Comparison of ENCODE assay signal across 9 cellular contexts in genomic region chr19:35114656-35115537, GRCh38. TPM values are rescaled to one million over a fixed set of nuclear protein-coding genes. Genes with fewer than 3 reads are reported as not detected.
DNase-seq lines count a peak whose midpoint lies in the region; ATAC-seq lines count a peak whose summit lies in the region.
"Had no signal": no experiment of that assay in that cellular context is flagged by ENCODE, and none has a peak within 500 bp of the region (broad histone marks: within the 10 kb centered on the region; RNA-seq: fewer than 3 reads in every experiment).

No MANE protein-coding gene starts in this region.

- no peaks in the 10 kb centered on the region for H3K9me2 ChIP-seq in Karpas-422 (replicated peaks; ENCODE audit: insufficient read depth, low read length)

- no peak overlapping the region for H3K4me2 ChIP-seq in Karpas-422 (ENCODE audit: low read depth, low read length, poor library complexity, severe bottlenecking)

- no peaks in the 10 kb centered on the region for H3K36me3 ChIP-seq in Karpas-422 (ENCODE audit: insufficient read depth, low read length)

- 0 out of 2 replicates have a peak, but pooled peaks cover 3% of the 10 kb centered on the region for H3K4me1 ChIP-seq in Karpas-422 (ENCODE audit: low read length)

- no peak overlapping the region for H3K4me3 Mint-ChIP-seq in central memory CD8-positive, alpha-beta T cell
- H3K4me3 Mint-ChIP-seq: activated naive CD8-positive, alpha-beta T cell had no signal

- ATAC-seq in central memory CD8-positive, alpha-beta T cell (replicated peaks; ENCODE audit: extremely low read depth, poor library complexity, severe bottlenecking) = peak; percentile 52
- ATAC-seq in GM18867 (IDR thresholded peaks at IDR 0.05; ENCODE audit: unreplicated experiment) = no peak

- peaks cover 8% of the 10 kb centered on the region for H3K4me1 Mint-ChIP-seq in central memory CD8-positive, alpha-beta T cell

- no peaks in the 10 kb centered on the region for H3K27me3 ChIP-seq in Karpas-422 (ENCODE audit: low read length)

- H3K9me3 ChIP-seq in Karpas-422 (ENCODE audit: low read length) = no peaks in the 10 kb centered on the region

- H3K9me3 Mint-ChIP-seq in central memory CD8-positive, alpha-beta T cell = no peaks in the 10 kb centered on the region

- H3K27me3 Mint-ChIP-seq in central memory CD8-positive, alpha-beta T cell = peaks cover 10% of the 10 kb centered on the region

- DNase-seq in DMS53 (lab: John Stamatoyannopoulos, UW) (peak; percentile 68), Karpas-422 (peak; percentile 85), inferior parietal cortex (ENCODE audit: extremely low spot score) (peak; percentile 85), smooth muscle cell of the brain vasculature (ENCODE audit: low read depth, low spot score) (peak; percentile 31), NCI-H128 (lab: John Stamatoyannopoulos, UW; ENCODE audit: unreplicated experiment) (no peak)
- DNase-seq in activated CD4-positive, CD25-positive, alpha-beta regulatory T cell treated with anti-CD3 and anti-CD28 coated beads, Interleukin-2, amount 50 U/mL, for 16 hours (ENCODE audit: low read depth, low spot score) = peak; percentile 29
- peak; percentile 52 to 63 for DNase-seq in central memory CD8-positive, alpha-beta T cell (ENCODE audit: low spot score in 2 of 2)

- no peaks in the 10 kb centered on the region for H3K79me2 ChIP-seq in Karpas-422 (ENCODE audit: low read length)

- H2AFZ ChIP-seq in Karpas-422 (ENCODE audit: low read length) = no peak overlapping the region

- H3K4me3 ChIP-seq in Karpas-422 (ENCODE audit: low read length) = no peak overlapping the region

- no peaks in the 10 kb centered on the region for H4K20me1 ChIP-seq in Karpas-422 (ENCODE audit: insufficient read depth, low read depth, low read length)

- no peak overlapping the region for H3K9ac ChIP-seq in Karpas-422 (ENCODE audit: low read length)

- no peaks in the 10 kb centered on the region for H3K36me3 Mint-ChIP-seq in central memory CD8-positive, alpha-beta T cell (ENCODE audit: insufficient read depth)
- H3K36me3 Mint-ChIP-seq: activated naive CD8-positive, alpha-beta T cell had no signal

- no peak overlapping the region for H3K27ac Mint-ChIP-seq in central memory CD8-positive, alpha-beta T cell (ENCODE audit: low read depth)

- H3K27ac ChIP-seq in Karpas-422 (ENCODE audit: low read length) = no peak overlapping the region

RNA-seq across cellular contexts. Expression of gene FXYD3, which starts 0.7 kb away (rescaled TPM):
- not detected in 2 replicates for total RNA-seq in Karpas-422 (2014; rRNA removed; shearing (Covaris generic); ENCODE audit: low replicate concordance)

RNA-seq across cellular contexts. Expression of gene LGI4, which starts 20.0 kb away (rescaled TPM):
- 0.22 TPM in 1 of 2 replicates, not detected in the other for total RNA-seq in Karpas-422 (2014; rRNA removed; shearing (Covaris generic); ENCODE audit: low replicate concordance)

RNA-seq across cellular contexts. Expression of gene FXYD1, which starts 23.7 kb away (rescaled TPM):
- total RNA-seq in Karpas-422 (2014; rRNA removed; shearing (Covaris generic); ENCODE audit: low replicate concordance) = not detected in 2 replicates

RNA-seq across cellular contexts. Expression of gene FXYD7, which starts 28.2 kb away (rescaled TPM):
- not detected in 2 replicates for total RNA-seq in Karpas-422 (2014; rRNA removed; shearing (Covaris generic); ENCODE audit: low replicate concordance)

RNA-seq across cellular contexts. Expression of gene FXYD5, which starts 39.6 kb away (rescaled TPM):
- 89.3 and 134 TPM in 2 replicates for total RNA-seq in Karpas-422 (2014; rRNA removed; shearing (Covaris generic); ENCODE audit: low replicate concordance)
